ENCODE assay signal across 16 cellular contexts in genomic region chr12:53560912-53561589, GRCh38. TPM values are rescaled to one million over a fixed set of nuclear protein-coding genes. Genes with fewer than 3 reads are reported as not detected.
DNase-seq lines count a peak whose midpoint lies in the region; ATAC-seq and TF ChIP-seq lines count a peak whose summit lies in the region.
"Had no signal": no experiment of that assay in that cellular context is flagged by ENCODE, and none has a peak within 500 bp of the region (broad histone marks: within the 10 kb centered on the region; RNA-seq: fewer than 3 reads in every experiment).

No MANE protein-coding gene starts in this region.

- peaks cover 14% of the 10 kb centered on the region for H3K36me3 Mint-ChIP-seq in activated T-helper 1 cell treated with anti-CD3 and anti-CD28 coated beads, Interleukin-12 subunit alpha, Interleukin-12 subunit beta, Interleukin-2, Interleukin-4 antibody, amounts not matched to agents 30 ng/mL and 10 ng/mL and 1 ng/mL, durations not matched to agents 14 hours and 24 hours and 36 hours (ENCODE audit: low read depth)

- H3K4me3 ChIP-seq in GM23248, result peak overlapping the region; percentile 25; the same call in 1 of the 2 replicates
- no peak overlapping the region for H3K4me3 ChIP-seq in right cardiac atrium (ENCODE audit: low read length)
- H3K4me3 ChIP-seq: SJCRH30 had no signal

- H3K9me3 ChIP-seq in GM23248 (ENCODE audit: low read depth) (no peaks in the 10 kb centered on the region), right cardiac atrium (ENCODE audit: control insufficient read depth, low read length) (no peaks in the 10 kb centered on the region)
- H3K9me3 ChIP-seq: SJCRH30 had no signal

- peaks cover 44% of the 10 kb centered on the region for H3K79me2 ChIP-seq in GM23248 (ENCODE audit: insufficient read depth)

- H3K9ac ChIP-seq in GM23248, result peak overlapping the region; percentile 35

- no peaks in the 10 kb centered on the region for H3K36me3 ChIP-seq in GM23248 (ENCODE audit: low read depth)
- H3K36me3 ChIP-seq: SJCRH30 had no signal

- peaks cover 30% of the 10 kb centered on the region for H3K4me1 ChIP-seq in GM23248 (ENCODE audit: insufficient read depth)
- peaks cover 3% of the 10 kb centered on the region for H3K4me1 ChIP-seq in right cardiac atrium (ENCODE audit: control insufficient read depth, insufficient read depth, low read length)

- peak in 1 of 2 donors; percentile 6 for ATAC-seq in right cardiac atrium

- DNase-seq in GM23248 (peak; percentile 21), right cardiac atrium (no peak), GDM1 (lab: John Stamatoyannopoulos, UW) (no peak), NCI-H1048 (lab: John Stamatoyannopoulos, UW) (no peak)
- no peak for DNase-seq in activated T-helper 1 cell treated with anti-CD3 and anti-CD28 coated beads, Interleukin-12 subunit alpha, Interleukin-12 subunit beta, Interleukin-2, Interleukin-4 antibody, amounts not matched to agents 30 ng/mL and 10 ng/mL and 1 ng/mL, durations not matched to agents 14 hours and 24 hours and 36 hours (ENCODE audit: low spot score)
- DNase-seq in stimulated activated naive CD4-positive, alpha-beta T cell (lab: John Stamatoyannopoulos, UW), result no peak
- DNase-seq in activated effector memory CD4-positive, alpha-beta T cell treated with anti-CD3 and anti-CD28 coated beads, Interleukin-2, amount 50 U/mL, for 16 hours, result no peak
- DNase-seq: glutamatergic neuron; NCI-H1105 treated with DMSO at 0.1 percent for 48 hours; NCI-H524; SJCRH30; stimulated activated CD4-positive, alpha-beta T cell treated with anti-CD3 and anti-CD28 coated beads, Interleukin-1b, Interleukin-23, amount 100 ng/mL, for 48 hours; stimulated activated naive B cell treated with anti-CD40 and anti-IgM and Interleukin-4, amounts not matched to agents 10 μg/mL and 1 μg/mL and 100 μg/mL, for 72 hours had no signal

- in situ Hi-C loops in GM23248 (cut with MboI), result no loop called here

- intact Hi-C loops in activated T-helper 1 cell treated with anti-CD3 and anti-CD28 coated beads, Interleukin-12 subunit alpha, Interleukin-12 subunit beta, Interleukin-2, Interleukin-4 antibody, amounts not matched to agents 30 ng/mL and 10 ng/mL and 1 ng/mL, durations not matched to agents 14 hours and 24 hours and 36 hours (cut with micrococcal nuclease), result loop anchor here (1.0 to 2.0 kb wide), 3 partner anchors 16 to 65 kb away; partner anchors contain the start of gene ATF7
- intact Hi-C loops in right cardiac atrium (cut with DNase I), result no loop called here

- no peaks in the 10 kb centered on the region for H3K9me3 Mint-ChIP-seq in activated T-helper 1 cell treated with anti-CD3 and anti-CD28 coated beads, Interleukin-12 subunit alpha, Interleukin-12 subunit beta, Interleukin-2, Interleukin-4 antibody, amounts not matched to agents 30 ng/mL and 10 ng/mL and 1 ng/mL, durations not matched to agents 14 hours and 24 hours and 36 hours
- H3K9me3 Mint-ChIP-seq: stimulated activated naive B cell treated with anti-CD40 and anti-IgM and Interleukin-4, amounts not matched to agents 10 μg/mL and 1 μg/mL and 100 μg/mL, for 72 hours had no signal

- peak overlapping the region; percentile 74 for H3K4me2 ChIP-seq in GM23248 (ENCODE audit: unreplicated experiment)

- TF ChIP-seq CTCF in 22Rv1 (IDR thresholded peaks at IDR 0.05), result no peak

- H3K27me3 Mint-ChIP-seq in activated T-helper 1 cell treated with anti-CD3 and anti-CD28 coated beads, Interleukin-12 subunit alpha, Interleukin-12 subunit beta, Interleukin-2, Interleukin-4 antibody, amounts not matched to agents 30 ng/mL and 10 ng/mL and 1 ng/mL, durations not matched to agents 14 hours and 24 hours and 36 hours (ENCODE audit: insufficient read depth), result no peaks in the 10 kb centered on the region
- H3K27me3 Mint-ChIP-seq: stimulated activated naive B cell treated with anti-CD40 and anti-IgM and Interleukin-4, amounts not matched to agents 10 μg/mL and 1 μg/mL and 100 μg/mL, for 72 hours had no signal

- H3F3A ChIP-seq in GM23248 (ENCODE audit: insufficient read depth), result peaks cover 31% of the 10 kb centered on the region

- no peaks in the 10 kb centered on the region for H4K20me1 ChIP-seq in GM23248 (ENCODE audit: insufficient read depth)

- H3K27ac ChIP-seq in 22Rv1 (peak overlapping the region; percentile 96), GM23248 (peak overlapping the region; percentile 75), right cardiac atrium (ENCODE audit: low read length) (peak overlapping the region; percentile 27)
- H3K27ac ChIP-seq: SJCRH30 had no signal

- peaks cover 41% of the 10 kb centered on the region for H3K4me1 Mint-ChIP-seq in activated T-helper 1 cell treated with anti-CD3 and anti-CD28 coated beads, Interleukin-12 subunit alpha, Interleukin-12 subunit beta, Interleukin-2, Interleukin-4 antibody, amounts not matched to agents 30 ng/mL and 10 ng/mL and 1 ng/mL, durations not matched to agents 14 hours and 24 hours and 36 hours (ENCODE audit: low read depth)

- peak overlapping the region; percentile 73 for H3K27ac Mint-ChIP-seq in activated T-helper 1 cell treated with anti-CD3 and anti-CD28 coated beads, Interleukin-12 subunit alpha, Interleukin-12 subunit beta, Interleukin-2, Interleukin-4 antibody, amounts not matched to agents 30 ng/mL and 10 ng/mL and 1 ng/mL, durations not matched to agents 14 hours and 24 hours and 36 hours
- H3K27ac Mint-ChIP-seq: stimulated activated naive B cell treated with anti-CD40 and anti-IgM and Interleukin-4, amounts not matched to agents 10 μg/mL and 1 μg/mL and 100 μg/mL, for 72 hours had no signal

- H3K27me3 ChIP-seq in GM23248 (replicated peaks; ENCODE audit: insufficient read depth) (no peaks in the 10 kb centered on the region), right cardiac atrium (ENCODE audit: control insufficient read depth, insufficient read depth) (no peaks in the 10 kb centered on the region)
- H3K27me3 ChIP-seq: SJCRH30 had no signal

- no peak overlapping the region for H3K4me3 Mint-ChIP-seq in activated T-helper 1 cell treated with anti-CD3 and anti-CD28 coated beads, Interleukin-12 subunit alpha, Interleukin-12 subunit beta, Interleukin-2, Interleukin-4 antibody, amounts not matched to agents 30 ng/mL and 10 ng/mL and 1 ng/mL, durations not matched to agents 14 hours and 24 hours and 36 hours
- H3K4me3 Mint-ChIP-seq: stimulated activated naive B cell treated with anti-CD40 and anti-IgM and Interleukin-4, amounts not matched to agents 10 μg/mL and 1 μg/mL and 100 μg/mL, for 72 hours had no signal

- no peaks in the 10 kb centered on the region for H3K9me2 ChIP-seq in GM23248 (ENCODE audit: insufficient read depth)

- no peak overlapping the region for H2AFZ ChIP-seq in GM23248

- WGBS in GM23248 (ENCODE audit: low coverage in 1 of 2, low lambda C conversion rate in 2 of 2, missing lambda C conversion rate in 2 of 2), 2 experiments, result 76 to 80% methylated on average over 2 of the region's 2 CpGs
- 73% methylated on average over 2 of the region's 2 CpGs for WGBS in right cardiac atrium

RNA-seq across cellular contexts. Expression of gene NPFF, which starts 53.8 kb away (rescaled TPM):
- not detected in 2 replicates for total RNA-seq in GM23248 (2014; rRNA removed; shearing (Covaris generic))
- polyA plus RNA-seq in GM23248 (2016; fragmentation: Nextera tagmentation; extraction: Ambion mirVana), result not detected in 2 replicates
- total RNA-seq in activated T-helper 1 cell treated with anti-CD3 and anti-CD28 coated beads, Interleukin-12 subunit alpha, Interleukin-12 subunit beta, Interleukin-2, Interleukin-4 antibody, amounts not matched to agents 30 ng/mL and 10 ng/mL and 1 ng/mL, durations not matched to agents 14 hours and 24 hours and 36 hours, result 0.44 TPM in 1 of 2 replicates, not detected in the other
- total RNA-seq in right cardiac atrium, result not detected
- not detected for polyA plus RNA-seq in right cardiac atrium
- total RNA-seq: H1, lung microvascular endothelial cell had no signal
- polyA plus RNA-seq: H1 had no signal

RNA-seq across cellular contexts. Expression of gene TARBP2, which starts 60.0 kb away (rescaled TPM):
- 40.1 and 54.1 TPM in 2 replicates for total RNA-seq in GM23248 (2014; rRNA removed; shearing (Covaris generic))
- polyA plus RNA-seq in GM23248 (2016; fragmentation: Nextera tagmentation; extraction: Ambion mirVana) (32.1 and 36.0 TPM in 2 replicates), right cardiac atrium (12.8 TPM)
- 47.7 and 48.2 TPM in 2 replicates for total RNA-seq in activated T-helper 1 cell treated with anti-CD3 and anti-CD28 coated beads, Interleukin-12 subunit alpha, Interleukin-12 subunit beta, Interleukin-2, Interleukin-4 antibody, amounts not matched to agents 30 ng/mL and 10 ng/mL and 1 ng/mL, durations not matched to agents 14 hours and 24 hours and 36 hours
- 10 to 100 TPM; 12.9 to 13.9 (median 13.4) TPM for total RNA-seq in right cardiac atrium

Comparison
In these comparisons a context has a peak if more than half of its experiments do, and no peak if none do; other contexts are left out.
1. H3K27ac ChIP-seq: peak in every context shown above with its lines; median percentile 96 in 22Rv1; 75 in GM23248; 27 in right cardiac atrium.